16 cellular contexts compared by ENCODE assay signal in the genomic region with DNA sequence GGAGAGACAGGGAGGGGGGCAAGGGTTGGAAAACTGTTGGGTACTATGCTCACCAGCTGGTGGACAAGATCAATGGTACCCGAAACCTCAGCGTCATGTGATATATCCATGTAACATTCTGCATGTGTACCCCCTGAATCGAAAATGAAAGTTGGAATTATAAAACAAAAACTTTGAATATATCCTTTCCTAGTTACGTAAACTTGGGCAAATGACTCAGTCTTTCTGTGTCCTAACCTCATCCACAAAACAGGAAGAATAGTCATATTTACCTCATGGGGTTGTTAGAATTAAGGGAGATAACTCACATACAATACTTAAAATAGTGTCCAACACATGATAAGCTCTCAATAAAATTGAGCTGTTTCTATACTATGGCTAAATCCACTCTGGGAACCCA.
"Had no signal": no experiment of that assay in that cellular context is flagged by ENCODE, and none has a peak within 500 bp of the region (broad histone marks: within the 10 kb centered on the region; RNA-seq: fewer than 3 reads in every experiment).

No MANE protein-coding gene starts in this region.

- DNase-seq: activated B cell treated with CpG ODN at 0.5 μM for 24 hours; activated CD4-positive, alpha-beta T cell treated with anti-CD3 and anti-CD28 coated beads, Interleukin-2, amount 10 ng/mL, durations not matched to agents 7 days and 5 days; activated CD8-positive, alpha-beta memory T cell treated with anti-CD3 and anti-CD28 coated beads for 24 hours; activated T-cell treated with anti-CD3 and anti-CD28 coated beads for 4 hours; amniotic stem cell; brain microvascular endothelial cell; cerebellar nuclear complex; dorsolateral prefrontal cortex; foreskin keratinocyte; head of caudate nucleus; natural killer cell; posterior cingulate gyrus; stimulated activated CD4-positive, alpha-beta T cell treated with anti-CD3 and anti-CD28 coated beads, Interleukin-15, amount 100 ng/mL, for 24 hours; stimulated activated CD4-positive, alpha-beta T cell treated with anti-CD3 and anti-CD28 coated beads, Interleukin-4, amount 100 ng/mL, for 4 hours had no signal

- H3K4me1 ChIP-seq: foreskin keratinocyte had no signal

- H3K36me3 ChIP-seq: brain microvascular endothelial cell had no signal

- ATAC-seq: esophagus mucosa, foreskin keratinocyte, natural killer cell had no signal

- H3K4me1 Mint-ChIP-seq: activated B cell treated with CpG ODN at 0.5 μM for 24 hours; activated CD4-positive, alpha-beta T cell treated with anti-CD3 and anti-CD28 coated beads, Interleukin-2, amount 10 ng/mL, durations not matched to agents 7 days and 5 days; natural killer cell had no signal

- H3K4me3 Mint-ChIP-seq: activated B cell treated with CpG ODN at 0.5 μM for 24 hours; activated CD4-positive, alpha-beta T cell treated with anti-CD3 and anti-CD28 coated beads, Interleukin-2, amount 10 ng/mL, durations not matched to agents 7 days and 5 days; natural killer cell had no signal

- H3K27me3 ChIP-seq: brain microvascular endothelial cell, foreskin keratinocyte had no signal

- H3K27ac Mint-ChIP-seq: activated B cell treated with CpG ODN at 0.5 μM for 24 hours; activated CD4-positive, alpha-beta T cell treated with anti-CD3 and anti-CD28 coated beads, Interleukin-2, amount 10 ng/mL, durations not matched to agents 7 days and 5 days; natural killer cell had no signal

- H3K9me3 Mint-ChIP-seq: activated B cell treated with CpG ODN at 0.5 μM for 24 hours; activated CD4-positive, alpha-beta T cell treated with anti-CD3 and anti-CD28 coated beads, Interleukin-2, amount 10 ng/mL, durations not matched to agents 7 days and 5 days; activated naive CD4-positive, alpha-beta T cell treated with anti-CD3 and anti-CD28 coated beads, Interleukin-2, amount 50 U/mL, for 72 hours had no signal

- H3K27ac ChIP-seq: brain microvascular endothelial cell, dorsolateral prefrontal cortex, foreskin keratinocyte had no signal

- H3K4me3 ChIP-seq: dorsolateral prefrontal cortex had no signal

- H3K36me3 Mint-ChIP-seq: activated naive CD4-positive, alpha-beta T cell treated with anti-CD3 and anti-CD28 coated beads, Interleukin-2, amount 50 U/mL, for 72 hours; natural killer cell had no signal
